16 cellular contexts compared by ENCODE assay signal in the genomic region with DNA sequence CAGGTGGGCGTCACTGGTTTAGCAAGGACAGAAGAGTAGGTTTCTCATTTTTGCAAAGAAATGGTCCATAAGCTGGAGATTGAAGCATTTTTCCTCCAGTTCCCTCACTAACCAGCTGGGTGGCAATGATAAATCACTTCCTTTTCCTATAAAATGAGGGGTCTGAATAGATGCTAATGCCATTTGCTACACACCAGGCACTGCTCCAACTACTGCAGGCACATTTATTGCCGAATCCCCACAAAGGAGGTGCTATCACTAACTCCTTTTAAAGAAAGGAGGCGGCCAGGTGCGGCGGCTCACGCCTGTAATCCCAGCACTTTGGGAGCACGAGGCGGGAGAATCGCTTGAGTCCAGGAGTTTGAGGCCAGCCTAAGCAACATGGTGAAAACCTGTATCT. TPM values are rescaled to one million over a fixed set of nuclear protein-coding genes. Genes with fewer than 3 reads are reported as not detected.
DNase-seq lines count a peak whose midpoint lies in the region; ATAC-seq and TF ChIP-seq lines count a peak whose summit lies in the region.
"Had no signal": no experiment of that assay in that cellular context is flagged by ENCODE, and none has a peak within 500 bp of the region (broad histone marks: within the 10 kb centered on the region; RNA-seq: fewer than 3 reads in every experiment).

No MANE protein-coding gene starts in this region.

- H3K79me2 ChIP-seq in DND-41 (ENCODE audit: insufficient read depth, low read length) (no peaks in the 10 kb centered on the region), PC-9 (ENCODE audit: low read depth) (no peaks in the 10 kb centered on the region)

- H3K36me3 ChIP-seq in DND-41 (ENCODE audit: insufficient read depth, low read length) (no peaks in the 10 kb centered on the region), KOPT-K1 (ENCODE audit: insufficient read depth, low read length) (no peaks in the 10 kb centered on the region), PC-9 (ENCODE audit: low read depth) (no peaks in the 10 kb centered on the region)
- H3K36me3 ChIP-seq: heart right ventricle, tibial nerve had no signal

- no peaks in the 10 kb centered on the region for H3K27me3 ChIP-seq in DND-41 (ENCODE audit: insufficient read depth, low read length, poor library complexity)
- H3K27me3 ChIP-seq in PC-9 (ENCODE audit: insufficient read depth, low read depth): no peaks in the 10 kb centered on the region
- H3K27me3 ChIP-seq: heart right ventricle, tibial nerve had no signal

- H3K4me2 ChIP-seq in DND-41 (ENCODE audit: insufficient read depth, low read length) (no peak overlapping the region), PC-9 (no peak overlapping the region)

- H3K9ac ChIP-seq in DND-41 (ENCODE audit: low read depth, low read length): peak overlapping the region; percentile 55; the same call in 1 of the 2 replicates

- H4K20me1 ChIP-seq in DND-41 (ENCODE audit: insufficient read depth, low read length) (no peaks in the 10 kb centered on the region), PC-9 (ENCODE audit: insufficient read depth) (no peaks in the 10 kb centered on the region)

- no peak for ATAC-seq in DND-41 (ENCODE audit: insufficient read depth, low read depth)
- no peak for ATAC-seq in activated naive CD8-positive, alpha-beta T cell treated with anti-CD3 and anti-CD28 coated beads, Interleukin-2, amount 50 U/mL, for 24 hours
- ATAC-seq: esophagus mucosa had no signal

- H3K4me3 Mint-ChIP-seq in activated naive CD8-positive, alpha-beta T cell treated with anti-CD3 and anti-CD28 coated beads, Interleukin-2, amount 50 U/mL, for 24 hours: no peak overlapping the region
- H3K4me3 Mint-ChIP-seq in nephron: no peak overlapping the region
- H3K4me3 Mint-ChIP-seq: CD14-positive monocyte had no signal

- H3F3A ChIP-seq in PC-9 (ENCODE audit: insufficient read depth, low read depth): peaks cover 11% of the 10 kb centered on the region; the same call in 1 of the 2 replicates

- H3K9me3 ChIP-seq in DND-41 (ENCODE audit: insufficient read depth, low read length, severe bottlenecking) (no peaks in the 10 kb centered on the region), KOPT-K1 (ENCODE audit: insufficient read depth, low read length, poor library complexity, severe bottlenecking) (no peaks in the 10 kb centered on the region), PC-9 (ENCODE audit: insufficient read depth, low read depth) (0 out of 2 replicates have a peak, but pooled peaks cover 5% of the 10 kb centered on the region)
- H3K9me3 ChIP-seq: heart right ventricle had no signal

- H3K27me3 Mint-ChIP-seq in activated naive CD8-positive, alpha-beta T cell treated with anti-CD3 and anti-CD28 coated beads, Interleukin-2, amount 50 U/mL, for 24 hours: no peaks in the 10 kb centered on the region
- peaks cover 7% of the 10 kb centered on the region for H3K27me3 Mint-ChIP-seq in nephron (ENCODE audit: low read depth)

- H3K27ac ChIP-seq in DND-41 (ENCODE audit: low read length) (peak overlapping the region; percentile 95), KOPT-K1 (ENCODE audit: low read depth, low read length, poor library complexity, severe bottlenecking) (peak overlapping the region; percentile 98), PC-9 (no peak overlapping the region)
- H3K27ac ChIP-seq: coronary artery, heart right ventricle had no signal

- H3K9me3 Mint-ChIP-seq in activated naive CD8-positive, alpha-beta T cell treated with anti-CD3 and anti-CD28 coated beads, Interleukin-2, amount 50 U/mL, for 24 hours: no peaks in the 10 kb centered on the region
- H3K9me3 Mint-ChIP-seq in nephron: no peaks in the 10 kb centered on the region

- TF ChIP-seq CTCF in DND-41 (IDR thresholded peaks at IDR 0.05; ENCODE audit: borderline replicate concordance, extremely low read depth, low read length, poor library complexity, severe bottlenecking): no peak
- no peak for TF ChIP-seq CTCF in nephron (IDR thresholded peaks at IDR 0.05; ENCODE audit: unreplicated experiment in 3 of 3)
- TF ChIP-seq CTCF in PC-9 (conservative IDR thresholded peaks at IDR 0.05): no peak

- H3K4me1 ChIP-seq in DND-41 (ENCODE audit: insufficient read depth, low read length) (peaks cover 68% of the 10 kb centered on the region), PC-9 (replicated peaks; ENCODE audit: insufficient read depth) (0 out of 2 replicates have a peak, but pooled peaks cover 4% of the 10 kb centered on the region)

- H2AFZ ChIP-seq in DND-41 (ENCODE audit: low read depth, low read length) (no peak overlapping the region), PC-9 (no peak overlapping the region)

- H3K4me1 Mint-ChIP-seq in activated naive CD8-positive, alpha-beta T cell treated with anti-CD3 and anti-CD28 coated beads, Interleukin-2, amount 50 U/mL, for 24 hours: peaks cover 92% of the 10 kb centered on the region
- peaks cover 20% of the 10 kb centered on the region for H3K4me1 Mint-ChIP-seq in nephron

- CTCF ChIA-PET in PC-9 (lab: Charles Lee): interaction anchor here (0.7 kb wide), 1 partner anchor 61 kb away, joined by 3 read pairs; no protein-coding TSS in a partner anchor

- H3K36me3 Mint-ChIP-seq in activated naive CD8-positive, alpha-beta T cell treated with anti-CD3 and anti-CD28 coated beads, Interleukin-2, amount 50 U/mL, for 24 hours (ENCODE audit: low read depth): peaks cover 6% of the 10 kb centered on the region
- no peaks in the 10 kb centered on the region for H3K36me3 Mint-ChIP-seq in nephron (ENCODE audit: low read depth)
- H3K36me3 Mint-ChIP-seq: CD14-positive monocyte had no signal

- H3K27ac Mint-ChIP-seq in activated naive CD8-positive, alpha-beta T cell treated with anti-CD3 and anti-CD28 coated beads, Interleukin-2, amount 50 U/mL, for 24 hours: peak overlapping the region; percentile 99
- peak overlapping the region; percentile 42 to 88 (median 84) for H3K27ac Mint-ChIP-seq in nephron
- H3K27ac Mint-ChIP-seq: CD14-positive monocyte had no signal

- H3K4me3 ChIP-seq in DND-41 (ENCODE audit: low read depth in 1 of 2, low read length in 2 of 2): no peak overlapping the region
- no peak overlapping the region for H3K4me3 ChIP-seq in PC-9
- H3K4me3 ChIP-seq: coronary artery, heart right ventricle, tibial nerve had no signal

- no peaks in the 10 kb centered on the region for H3K9me2 ChIP-seq in PC-9 (ENCODE audit: insufficient read depth)

- POLR2A ChIA-PET in PC-9 (lab: Charles Lee; ENCODE audit: unreplicated experiment): no interaction called here

- DNase-seq in DND-41 (no peak), HCEC 1CT (no peak), PC-9 (no peak), NCI-H187 treated with DMSO at 0.1 percent for 48 hours (lab: John Stamatoyannopoulos, UW) (no peak)
- DNase-seq in activated naive CD8-positive, alpha-beta T cell treated with anti-CD3 and anti-CD28 coated beads, Interleukin-2, amount 50 U/mL, for 24 hours: no peak
- DNase-seq: heart right ventricle, left cardiac atrium, NCI-H2171 treated with DMSO at 0.1 percent for 48 hours, SHP77 had no signal

- no TSS peak for BruUV-seq in PC-9 (replicated peaks; lab: Mats Ljungman, UMichigan)

- intact Hi-C loops in PC-9 (cut with micrococcal nuclease; ENCODE audit: unreplicated experiment): no loop called here

RNA-seq across cellular contexts. Expression of a gene that starts 1.7 kb away (rescaled TPM):
- not detected in 2 replicates for total RNA-seq in PC-9 (2021)
- total RNA-seq: esophagus mucosa, G401, left cardiac atrium, tibial nerve had no signal
